Comparison of ENCODE assay signal across 8 cellular contexts in genomic region chr19:17073869-17074627, GRCh38. TPM values are rescaled to one million over a fixed set of nuclear protein-coding genes. Genes with fewer than 3 reads are reported as not detected.
DNase-seq lines count a peak whose midpoint lies in the region; ATAC-seq and TF ChIP-seq lines count a peak whose summit lies in the region.

No MANE protein-coding gene starts in this region.

- H3K27me3 ChIP-seq in HUES48 (ENCODE audit: control insufficient read depth, insufficient read depth, low read length) = no peaks in the 10 kb centered on the region
- H3K27me3 ChIP-seq in tibial nerve = no peaks in the 10 kb centered on the region

- peaks cover 14% of the 10 kb centered on the region; the same call in 1 of the 2 replicates for H3K4me1 ChIP-seq in HUES48 (ENCODE audit: control insufficient read depth, insufficient read depth, low read length)
- peaks cover 0 to 45% (median 22%) of the 10 kb centered on the region in 4 donors for H3K4me1 ChIP-seq in tibial nerve

- TF ChIP-seq CTCF in tibial nerve (IDR thresholded peaks at IDR 0.05) = no peak

- no peak overlapping the region for H3K9ac ChIP-seq in HUES48 (ENCODE audit: low read depth, low read length)

- H3K4me1 Mint-ChIP-seq in activated T-cell treated with anti-CD3 and anti-CD28 coated beads, Interleukin-2, amount 50 U/mL, for 72 hours (ENCODE audit: low read depth) = peaks cover 66% of the 10 kb centered on the region
- peaks cover 45 to 53% of the 10 kb centered on the region in 2 donors for H3K4me1 Mint-ChIP-seq in immature natural killer cell

- ATAC-seq in activated T-cell treated with anti-CD3 and anti-CD28 coated beads, Interleukin-2, amount 50 U/mL, for 72 hours (replicated peaks in 1 of 2) = no peak
- no peak for ATAC-seq in GM21737 (IDR thresholded peaks at IDR 0.05; ENCODE audit: unreplicated experiment)

- H3K27ac ChIP-seq in HUES48 (ENCODE audit: low read depth, low read length) (peak overlapping the region; percentile 96), tibial nerve (peak overlapping the region in 2 of 4 donors; percentile 77 to 89)

- no peaks in the 10 kb centered on the region for H3K9me3 ChIP-seq in HUES48 (ENCODE audit: control insufficient read depth, insufficient read depth, low read length)
- H3K9me3 ChIP-seq in tibial nerve = no peaks in the 10 kb centered on the region

- H3K4me3 ChIP-seq in HUES48 (ENCODE audit: low read depth, low read length) (peak overlapping the region; percentile 83), tibial nerve (peak overlapping the region; percentile 55 to 98 (median 84))

- H3K36me3 ChIP-seq in HUES48 (ENCODE audit: control insufficient read depth, insufficient read depth, low read length) (peaks cover 32% of the 10 kb centered on the region), tibial nerve (peaks cover 0 to 31% (median 0%) of the 10 kb centered on the region in 3 donors)

- H3K9me3 Mint-ChIP-seq in activated T-cell treated with anti-CD3 and anti-CD28 coated beads, Interleukin-2, amount 50 U/mL, for 72 hours = no peaks in the 10 kb centered on the region
- no peaks in the 10 kb centered on the region for H3K9me3 Mint-ChIP-seq in immature natural killer cell

- peaks cover 9 to 17% of the 10 kb centered on the region in 2 donors for H3K36me3 Mint-ChIP-seq in activated T-cell treated with anti-CD3 and anti-CD28 coated beads, Interleukin-2, amount 50 U/mL, for 72 hours (ENCODE audit: insufficient read depth in 2 of 2)
- H3K36me3 Mint-ChIP-seq in immature natural killer cell = peaks cover 0 to 14% (median 5%) of the 10 kb centered on the region in 3 donors

- H3K27me3 Mint-ChIP-seq in activated T-cell treated with anti-CD3 and anti-CD28 coated beads, Interleukin-2, amount 50 U/mL, for 72 hours (ENCODE audit: low read depth) = no peaks in the 10 kb centered on the region
- H3K27me3 Mint-ChIP-seq in immature natural killer cell (ENCODE audit: low read depth in 3 of 3) = peaks cover 5 to 21% (median 18%) of the 10 kb centered on the region in 3 donors

- peak; percentile 69 for DNase-seq in DMS53 (lab: John Stamatoyannopoulos, UW)
- DNase-seq in activated T-cell treated with anti-CD3 and anti-CD28 coated beads, Interleukin-2, amount 50 U/mL, for 72 hours = no peak
- no peak for DNase-seq in immature natural killer cell
- DNase-seq in tibial nerve (ENCODE audit: low spot score in 2 of 2) = no peak
- no peak for DNase-seq in amygdala (lab: John Stamatoyannopoulos, UW)
- DNase-seq in OCI-M2 (lab: John Stamatoyannopoulos, UW; ENCODE audit: unreplicated experiment) = no peak

- peak overlapping the region; percentile 99 to 100 for H3K4me3 Mint-ChIP-seq in activated T-cell treated with anti-CD3 and anti-CD28 coated beads, Interleukin-2, amount 50 U/mL, for 72 hours
- peak overlapping the region; percentile 89 to 99 (median 94) for H3K4me3 Mint-ChIP-seq in immature natural killer cell

- no peak for TF ChIP-seq POLR2A in tibial nerve (IDR thresholded peaks at IDR 0.05)

- 55 to 56% methylated on average over 18 of the region's 18 CpGs for WGBS in tibial nerve, 2 donors

- peak overlapping the region; percentile 92 for H3K27ac Mint-ChIP-seq in activated T-cell treated with anti-CD3 and anti-CD28 coated beads, Interleukin-2, amount 50 U/mL, for 72 hours
- peak overlapping the region; percentile 96 to 99 (median 98) for H3K27ac Mint-ChIP-seq in immature natural killer cell

- no peak for TF ChIP-seq EP300 in tibial nerve (IDR thresholded peaks at IDR 0.05)

RNA-seq across cellular contexts. Expression of gene HAUS8, which starts 1.2 kb away (rescaled TPM):
- 10 to 100 TPM; 37.3 to 45.6 TPM for total RNA-seq in activated T-cell treated with anti-CD3 and anti-CD28 coated beads, Interleukin-2, amount 50 U/mL, for 72 hours
- polyA plus RNA-seq in immature natural killer cell = 1 to 10 TPM; 1.0 to 9.8 (median 4.9) TPM
- total RNA-seq in tibial nerve = 10 to 100 TPM in 1 of 4 donors, 1 to 10 TPM in 3; 2.6 to 11.6 (median 4.3) TPM

RNA-seq across cellular contexts. Expression of gene MYO9B, which starts 1.5 kb away (rescaled TPM):
- total RNA-seq in activated T-cell treated with anti-CD3 and anti-CD28 coated beads, Interleukin-2, amount 50 U/mL, for 72 hours = 100 to 1,000 TPM; 106 to 135 TPM
- 10 to 100 TPM in 1 of 3 donors, 1 to 10 TPM in 2; 5.9 to 33.8 (median 6.0) TPM for polyA plus RNA-seq in immature natural killer cell
- 100 to 1,000 TPM in 3 of 4 donors, 10 to 100 TPM in 1; 61.7 to 201 (median 115) TPM for total RNA-seq in tibial nerve

RNA-seq across cellular contexts. Expression of gene CPAMD8, which starts 47.4 kb away (rescaled TPM):
- under 1 TPM; 0.28 to 0.43 TPM for total RNA-seq in activated T-cell treated with anti-CD3 and anti-CD28 coated beads, Interleukin-2, amount 50 U/mL, for 72 hours
- polyA plus RNA-seq in immature natural killer cell = 1 to 10 TPM; 1.3 to 2.1 (median 1.4) TPM
- 10 to 100 TPM in 3 of 4 donors, 1 to 10 TPM in 1; 9.8 to 26.3 (median 14.4) TPM for total RNA-seq in tibial nerve

Comparison
In these comparisons a context has a peak if more than half of its experiments do, and no peak if none do; other contexts are left out.
1. RNA of gene CPAMD8, which starts 47.4 kb away (total RNA-seq): 9.8 to 26.3 TPM in tibial nerve; 0.28 to 0.43 TPM in activated T-cell treated with anti-CD3 and anti-CD28 coated beads, Interleukin-2, amount 50 U/mL, for 72 hours; every median in the first group is over 4 times any median in the second.